Comparison of ENCODE assay signal across 8 cellular contexts in the genomic region with DNA sequence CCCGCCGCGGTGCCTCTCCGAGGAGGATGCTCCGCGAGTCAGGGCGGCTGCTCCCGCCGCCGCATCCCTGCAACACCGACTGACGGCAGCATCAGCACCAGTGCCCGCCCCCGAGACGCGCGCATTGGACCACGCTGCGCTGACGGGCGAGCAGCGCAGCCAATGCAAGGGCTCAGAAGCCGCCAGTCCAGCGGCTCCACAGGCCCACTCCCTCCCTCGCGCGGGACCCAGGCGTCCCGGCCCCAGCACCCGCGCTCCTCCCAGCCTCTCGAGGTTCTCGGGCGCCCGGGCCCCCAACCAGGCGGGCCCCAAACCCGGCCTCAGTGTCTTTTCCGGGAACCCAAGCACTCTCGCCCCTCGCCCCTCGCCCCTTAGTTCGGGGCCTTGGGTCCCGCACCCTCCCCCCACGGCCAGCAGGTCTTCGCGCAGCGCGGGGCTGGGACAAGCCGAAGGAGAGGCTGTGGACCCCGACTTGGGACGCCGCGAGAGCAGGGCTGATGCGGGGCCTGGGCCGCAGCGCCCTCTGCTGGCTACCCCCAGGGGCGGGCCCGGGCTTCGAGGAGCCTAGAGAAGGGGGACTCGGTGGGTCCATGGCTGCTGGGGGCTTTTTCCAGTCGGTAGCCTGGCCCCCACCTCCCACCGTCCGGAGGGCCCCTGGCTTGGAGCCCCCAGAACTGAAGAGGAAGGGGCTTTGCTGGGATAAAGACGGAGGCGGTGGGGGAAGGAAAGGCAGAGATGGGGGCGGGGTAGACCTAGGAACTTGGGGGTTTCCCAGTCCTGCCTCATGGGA. TPM values are rescaled to one million over a fixed set of nuclear protein-coding genes. Genes with fewer than 3 reads are reported as not detected.
DNase-seq lines count a peak whose midpoint lies in the region; ATAC-seq and TF ChIP-seq lines count a peak whose summit lies in the region.

Gene NRXN2 (minus strand): TSS at position 81 of the 790 bp plus-strand sequence. CDS start 9,498 bp downstream, outside the sequence.

- TF ChIP-seq CTCF in CD8-positive, alpha-beta T cell (IDR thresholded peaks at IDR 0.05): peak; percentile 97
- peak; percentile 87 to 90 for TF ChIP-seq CTCF in fibroblast of lung (conservative IDR thresholded peaks at IDR 0.05 in 1 of 2, IDR thresholded peaks at IDR 0.05 in 1 of 2; ENCODE audit: low read depth in 1 of 2, low read length in 2 of 2)

- H3K27me3 Mint-ChIP-seq in CD8-positive, alpha-beta T cell (ENCODE audit: low read depth): peaks cover 9% of the 10 kb centered on the region
- H3K27me3 Mint-ChIP-seq in activated T-helper 1 cell treated with anti-CD3 and anti-CD28 coated beads, Interleukin-12 subunit alpha, Interleukin-12 subunit beta, Interleukin-2, Interleukin-4 antibody, amounts not matched to agents 30 ng/mL and 10 ng/mL and 1 ng/mL, durations not matched to agents 14 hours and 24 hours and 36 hours (ENCODE audit: insufficient read depth): peaks cover 41% of the 10 kb centered on the region
- H3K27me3 Mint-ChIP-seq in naive thymus-derived CD8-positive, alpha-beta T cell: peaks cover 3 to 33% (median 23%) of the 10 kb centered on the region in 5 donors
- H3K27me3 Mint-ChIP-seq in stimulated activated naive B cell treated with anti-CD40 and anti-IgM and Interleukin-4, amounts not matched to agents 10 μg/mL and 1 μg/mL and 100 μg/mL, for 72 hours: peaks cover 29 to 31% of the 10 kb centered on the region in 2 donors

- no peaks in the 10 kb centered on the region for H3K27me3 ChIP-seq in CD8-positive, alpha-beta T cell (ENCODE audit: insufficient read depth, low read length)
- H3K27me3 ChIP-seq in fibroblast of lung (ENCODE audit: control insufficient read depth, insufficient read depth, low read length): peaks cover 9% of the 10 kb centered on the region

- H3K9me3 ChIP-seq in CD8-positive, alpha-beta T cell (ENCODE audit: low read length): no peaks in the 10 kb centered on the region
- no peaks in the 10 kb centered on the region for H3K9me3 ChIP-seq in fibroblast of lung (ENCODE audit: control insufficient read depth, insufficient read depth, low read depth, low read length)

- no peak within 1 kb of the TSS for H3K27ac Mint-ChIP-seq in CD8-positive, alpha-beta T cell
- H3K27ac Mint-ChIP-seq in activated T-helper 1 cell treated with anti-CD3 and anti-CD28 coated beads, Interleukin-12 subunit alpha, Interleukin-12 subunit beta, Interleukin-2, Interleukin-4 antibody, amounts not matched to agents 30 ng/mL and 10 ng/mL and 1 ng/mL, durations not matched to agents 14 hours and 24 hours and 36 hours: peak within 1 kb of the TSS; percentile 52
- H3K27ac Mint-ChIP-seq in naive thymus-derived CD8-positive, alpha-beta T cell: peak within 1 kb of the TSS in 9 of 10 donors; percentile 13 to 80 (median 42)
- H3K27ac Mint-ChIP-seq in stimulated activated naive B cell treated with anti-CD40 and anti-IgM and Interleukin-4, amounts not matched to agents 10 μg/mL and 1 μg/mL and 100 μg/mL, for 72 hours: peak within 1 kb of the TSS; percentile 91

- peak within 1 kb of the TSS; percentile 75 for H3K4me2 ChIP-seq in fibroblast of lung (ENCODE audit: extremely low read depth, insufficient read depth, low read length)

- H4K20me1 ChIP-seq in fibroblast of lung (ENCODE audit: control insufficient read depth, extremely low read depth, insufficient read depth, low read length): no peaks in the 10 kb centered on the region

- H2AFZ ChIP-seq in fibroblast of lung (ENCODE audit: low read length): peak within 1 kb of the TSS; percentile 83

- peaks cover 15% of the 10 kb centered on the region for H3K36me3 Mint-ChIP-seq in CD8-positive, alpha-beta T cell
- peaks cover 5% of the 10 kb centered on the region for H3K36me3 Mint-ChIP-seq in activated T-helper 1 cell treated with anti-CD3 and anti-CD28 coated beads, Interleukin-12 subunit alpha, Interleukin-12 subunit beta, Interleukin-2, Interleukin-4 antibody, amounts not matched to agents 30 ng/mL and 10 ng/mL and 1 ng/mL, durations not matched to agents 14 hours and 24 hours and 36 hours (ENCODE audit: low read depth)
- H3K36me3 Mint-ChIP-seq in naive thymus-derived CD8-positive, alpha-beta T cell: peaks cover 0 to 18% (median 4%) of the 10 kb centered on the region in 3 donors
- peaks cover 0 to 4% of the 10 kb centered on the region in 2 donors for H3K36me3 Mint-ChIP-seq in stimulated activated naive B cell treated with anti-CD40 and anti-IgM and Interleukin-4, amounts not matched to agents 10 μg/mL and 1 μg/mL and 100 μg/mL, for 72 hours

- H3K79me2 ChIP-seq in fibroblast of lung (ENCODE audit: control insufficient read depth, insufficient read depth, low read length): no peaks in the 10 kb centered on the region

- no peaks in the 10 kb centered on the region for H3K9me3 Mint-ChIP-seq in CD8-positive, alpha-beta T cell
- H3K9me3 Mint-ChIP-seq in activated T-helper 1 cell treated with anti-CD3 and anti-CD28 coated beads, Interleukin-12 subunit alpha, Interleukin-12 subunit beta, Interleukin-2, Interleukin-4 antibody, amounts not matched to agents 30 ng/mL and 10 ng/mL and 1 ng/mL, durations not matched to agents 14 hours and 24 hours and 36 hours: no peaks in the 10 kb centered on the region
- no peaks in the 10 kb centered on the region for H3K9me3 Mint-ChIP-seq in naive thymus-derived CD8-positive, alpha-beta T cell
- H3K9me3 Mint-ChIP-seq in stimulated activated naive B cell treated with anti-CD40 and anti-IgM and Interleukin-4, amounts not matched to agents 10 μg/mL and 1 μg/mL and 100 μg/mL, for 72 hours: no peaks in the 10 kb centered on the region

- peak within 1 kb of the TSS; percentile 71 for H3K9ac ChIP-seq in fibroblast of lung (ENCODE audit: insufficient read depth, low read length)

- peak; percentile 62 to 89 (median 83) for DNase-seq in CD8-positive, alpha-beta T cell
- peak; percentile 94 for DNase-seq in HuH-7 (ENCODE audit: low spot score)
- DNase-seq in OCI-M1 (lab: John Stamatoyannopoulos, UW): peak; percentile 82
- peak; percentile 90 for DNase-seq in activated T-helper 1 cell treated with anti-CD3 and anti-CD28 coated beads, Interleukin-12 subunit alpha, Interleukin-12 subunit beta, Interleukin-2, Interleukin-4 antibody, amounts not matched to agents 30 ng/mL and 10 ng/mL and 1 ng/mL, durations not matched to agents 14 hours and 24 hours and 36 hours (ENCODE audit: low spot score)
- peak; percentile 68 to 72 for DNase-seq in fibroblast of lung (ENCODE audit: low read depth in 2 of 2)
- DNase-seq in naive thymus-derived CD8-positive, alpha-beta T cell: peak; percentile 76 to 89 (median 82)
- DNase-seq in stimulated activated naive B cell treated with anti-CD40 and anti-IgM and Interleukin-4, amounts not matched to agents 10 μg/mL and 1 μg/mL and 100 μg/mL, for 72 hours: peak; percentile 86

- intact Hi-C loops in CD8-positive, alpha-beta T cell (cut with DNase I, micrococcal nuclease): loop anchor here (1.0 to 10.0 kb wide), 6 partner anchors 20 to 409 kb away; partner anchors contain the start of genes PRDX5 (in 1 of the 2) and TRMT112 (in 1 of the 2)
- intact Hi-C loops in activated T-helper 1 cell treated with anti-CD3 and anti-CD28 coated beads, Interleukin-12 subunit alpha, Interleukin-12 subunit beta, Interleukin-2, Interleukin-4 antibody, amounts not matched to agents 30 ng/mL and 10 ng/mL and 1 ng/mL, durations not matched to agents 14 hours and 24 hours and 36 hours (cut with micrococcal nuclease): loop anchor here (1.0 kb wide), 3 partner anchors 20 to 170 kb away; no protein-coding TSS in a partner anchor

- H3K4me1 ChIP-seq in CD8-positive, alpha-beta T cell (ENCODE audit: insufficient read depth, low read length): peaks cover 21% of the 10 kb centered on the region
- H3K4me1 ChIP-seq in fibroblast of lung (ENCODE audit: control insufficient read depth, extremely low read depth, insufficient read depth, low read length): no peaks in the 10 kb centered on the region

- no peaks in the 10 kb centered on the region for H3K36me3 ChIP-seq in CD8-positive, alpha-beta T cell (ENCODE audit: insufficient read depth, low read length)
- no peaks in the 10 kb centered on the region for H3K36me3 ChIP-seq in fibroblast of lung (ENCODE audit: control insufficient read depth, insufficient read depth, low read length)

- POLR2A ChIA-PET in CD8-positive, alpha-beta T cell (lab: Charles Lee): interaction anchor here (1.0 kb wide), 1 partner anchor 35 kb away, joined by 3 read pairs; no protein-coding TSS in a partner anchor
- POLR2A ChIA-PET in naive thymus-derived CD8-positive, alpha-beta T cell (lab: Charles Lee): interaction anchor here (1.4 kb wide), 1 partner anchor 19 kb away, joined by 3 read pairs; no protein-coding TSS in a partner anchor

- ATAC-seq in CD8-positive, alpha-beta T cell: peak; percentile 94
- ATAC-seq in GM21381 (IDR thresholded peaks at IDR 0.05; ENCODE audit: unreplicated experiment): peak; percentile 80
- peak; percentile 91 to 96 for ATAC-seq in naive thymus-derived CD8-positive, alpha-beta T cell
- peak; percentile 90 to 92 for ATAC-seq in stimulated activated naive B cell treated with anti-CD40 and anti-IgM and Interleukin-4, amounts not matched to agents 10 μg/mL and 1 μg/mL and 100 μg/mL, for 72 hours (replicated peaks)

- peaks cover 18% of the 10 kb centered on the region for H3K4me1 Mint-ChIP-seq in CD8-positive, alpha-beta T cell (ENCODE audit: low read depth)
- H3K4me1 Mint-ChIP-seq in activated T-helper 1 cell treated with anti-CD3 and anti-CD28 coated beads, Interleukin-12 subunit alpha, Interleukin-12 subunit beta, Interleukin-2, Interleukin-4 antibody, amounts not matched to agents 30 ng/mL and 10 ng/mL and 1 ng/mL, durations not matched to agents 14 hours and 24 hours and 36 hours (ENCODE audit: low read depth): peaks cover 13% of the 10 kb centered on the region
- peaks cover 22 to 24% (median 23%) of the 10 kb centered on the region in 4 donors for H3K4me1 Mint-ChIP-seq in naive thymus-derived CD8-positive, alpha-beta T cell
- peaks cover 21 to 38% of the 10 kb centered on the region in 2 donors for H3K4me1 Mint-ChIP-seq in stimulated activated naive B cell treated with anti-CD40 and anti-IgM and Interleukin-4, amounts not matched to agents 10 μg/mL and 1 μg/mL and 100 μg/mL, for 72 hours

- peak within 1 kb of the TSS; percentile 70 for H3K4me3 Mint-ChIP-seq in CD8-positive, alpha-beta T cell
- peak within 1 kb of the TSS; percentile 62 for H3K4me3 Mint-ChIP-seq in activated T-helper 1 cell treated with anti-CD3 and anti-CD28 coated beads, Interleukin-12 subunit alpha, Interleukin-12 subunit beta, Interleukin-2, Interleukin-4 antibody, amounts not matched to agents 30 ng/mL and 10 ng/mL and 1 ng/mL, durations not matched to agents 14 hours and 24 hours and 36 hours
- peak within 1 kb of the TSS; percentile 62 to 80 (median 70) for H3K4me3 Mint-ChIP-seq in naive thymus-derived CD8-positive, alpha-beta T cell
- peak within 1 kb of the TSS; percentile 85 to 87 for H3K4me3 Mint-ChIP-seq in stimulated activated naive B cell treated with anti-CD40 and anti-IgM and Interleukin-4, amounts not matched to agents 10 μg/mL and 1 μg/mL and 100 μg/mL, for 72 hours

- CTCF ChIA-PET in CD8-positive, alpha-beta T cell (lab: Charles Lee): interaction anchor here (1.0 to 1.6 kb wide), 2 partner anchors 10 to 35 kb away, joined by 4 to 13 read pairs; no protein-coding TSS in a partner anchor

- peak within 1 kb of the TSS; percentile 78 for H3K4me3 ChIP-seq in CD8-positive, alpha-beta T cell (ENCODE audit: low read depth, low read length)
- H3K4me3 ChIP-seq in fibroblast of lung (replicated peaks in 1 of 4; ENCODE audit: control extremely low read depth in 1 of 4, insufficient read depth in 1 of 4, low read depth in 3 of 4, low read length in 4 of 4): peak within 1 kb of the TSS; percentile 42 to 73 (median 61)

- peak within 1 kb of the TSS; percentile 49 for H3K27ac ChIP-seq in CD8-positive, alpha-beta T cell (ENCODE audit: low read depth, low read length)
- peak within 1 kb of the TSS; percentile 65 for H3K27ac ChIP-seq in fibroblast of lung (ENCODE audit: insufficient read depth, low read length)

RNA-seq across cellular contexts. Expression of gene NRXN2, which starts in this region (rescaled TPM):
- total RNA-seq in CD8-positive, alpha-beta T cell: under 1 TPM; 0.17 to 0.43 TPM
- 0.17 and 0.23 TPM in 2 replicates for total RNA-seq in activated T-helper 1 cell treated with anti-CD3 and anti-CD28 coated beads, Interleukin-12 subunit alpha, Interleukin-12 subunit beta, Interleukin-2, Interleukin-4 antibody, amounts not matched to agents 30 ng/mL and 10 ng/mL and 1 ng/mL, durations not matched to agents 14 hours and 24 hours and 36 hours
- under 0.01 and 0.26 TPM in 2 replicates for total RNA-seq in fibroblast of lung
- polyA plus RNA-seq in fibroblast of lung: 0.75 TPM in 1 of 2 replicates, not detected in the other
- polyA plus RNA-seq in fibroblast of lung (2012): 0.24 and 1.3 TPM in 2 replicates
- 0.26 and 1.8 TPM in 2 replicates for polyA minus RNA-seq in fibroblast of lung (ENCODE audit: low replicate concordance)
- total RNA-seq in naive thymus-derived CD8-positive, alpha-beta T cell: under 1 TPM in 1 of 2 experiments, not detected in 1; 0.21 TPM
- not detected for polyA plus RNA-seq in naive thymus-derived CD8-positive, alpha-beta T cell

Comparison
In these comparisons a context has a peak if more than half of its experiments do, and no peak if none do; other contexts are left out.
1. Peak in every context shown above with its lines: DNase-seq, ATAC-seq, H3K4me3 ChIP-seq and H3K27ac ChIP-seq.
2. Peak in DNase-seq, ATAC-seq, H3K4me3 ChIP-seq and H3K27ac ChIP-seq in CD8-positive, alpha-beta T cell; RNA of the gene not detected or under 1 TPM.
3. Peak in DNase-seq in activated T-helper 1 cell treated with anti-CD3 and anti-CD28 coated beads, Interleukin-12 subunit alpha, Interleukin-12 subunit beta, Interleukin-2, Interleukin-4 antibody, amounts not matched to agents 30 ng/mL and 10 ng/mL and 1 ng/mL, durations not matched to agents 14 hours and 24 hours and 36 hours; RNA of the gene not detected or under 1 TPM.
4. Peak in DNase-seq and ATAC-seq in naive thymus-derived CD8-positive, alpha-beta T cell; RNA of the gene not detected or under 1 TPM.